In the genomic region with DNA sequence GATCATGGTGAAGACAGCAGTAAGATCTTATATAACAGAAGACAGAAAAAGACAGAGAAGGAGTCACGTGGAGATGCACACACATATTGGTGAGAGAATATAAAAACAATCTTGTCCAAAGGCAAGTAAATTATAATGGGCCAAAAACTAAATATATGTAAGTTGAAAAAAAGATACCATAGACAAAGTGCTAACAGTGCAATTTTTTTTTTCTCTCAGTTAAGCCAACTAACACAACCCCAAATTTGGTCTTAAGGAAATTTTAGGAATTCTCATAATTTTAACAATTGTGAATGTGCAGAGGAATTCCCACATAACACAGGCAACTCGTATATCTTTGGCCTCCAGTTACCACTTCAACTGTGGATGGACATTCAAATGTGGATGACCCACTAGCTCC, we compare ENCODE assay signal across 24 cellular contexts.
DNase-seq lines count a peak whose midpoint lies in the region; ATAC-seq, FAIRE-seq and TF ChIP-seq lines count a peak whose summit lies in the region.
"Had no signal": no experiment of that assay in that cellular context is flagged by ENCODE, and none has a peak within 500 bp of the region (broad histone marks: within the 10 kb centered on the region; RNA-seq: fewer than 3 reads in every experiment).

No MANE protein-coding gene starts in this region.

- H3K9me3 ChIP-seq in HepG2 (ENCODE audit: low read length) (no peaks in the 10 kb centered on the region), right lobe of liver (no peaks in the 10 kb centered on the region), HUES6 (ENCODE audit: control insufficient read depth, insufficient read depth, low read depth, low read length) (no peaks in the 10 kb centered on the region), OCI-LY7 (ENCODE audit: low read length) (no peaks in the 10 kb centered on the region), neural progenitor cell (ENCODE audit: low read depth) (no peaks in the 10 kb centered on the region), esophagus squamous epithelium (no peaks in the 10 kb centered on the region)
- H3K9me3 ChIP-seq: BLaER1, Caco-2 had no signal

- TF ChIP-seq POLR2A in HepG2 (IDR thresholded peaks at IDR 0.05; ENCODE audit: insufficient read depth in 1 of 2, low read depth in 2 of 2, low read length in 2 of 2) (no peak), right lobe of liver (IDR thresholded peaks at IDR 0.05) (no peak), esophagus squamous epithelium (IDR thresholded peaks at IDR 0.05) (no peak)

- FAIRE-seq in HepG2 (lab: Jason Lieb, UNC) = no peak
- FAIRE-seq: A204.1, G401.6, GM12878, GM19239 had no signal

- H3K4me1 ChIP-seq in HepG2 (ENCODE audit: insufficient read depth, low read length) = peaks cover 17% of the 10 kb centered on the region
- H3K4me1 ChIP-seq in right lobe of liver = no peaks in the 10 kb centered on the region
- peaks cover 49% of the 10 kb centered on the region for H3K4me1 ChIP-seq in HUES6 (ENCODE audit: control insufficient read depth, insufficient read depth, low read length)
- H3K4me1 ChIP-seq in OCI-LY7 (ENCODE audit: insufficient read depth, low read length, poor library complexity, severe bottlenecking) = peaks cover 16% of the 10 kb centered on the region
- peaks cover 17% of the 10 kb centered on the region for H3K4me1 ChIP-seq in neural progenitor cell
- no peaks in the 10 kb centered on the region for H3K4me1 ChIP-seq in esophagus squamous epithelium
- H3K4me1 ChIP-seq: BLaER1 had no signal

- H3K9ac ChIP-seq in HepG2 (ENCODE audit: insufficient read depth, low read depth, low read length) = no peak overlapping the region
- no peak overlapping the region for H3K9ac ChIP-seq in HUES6 (ENCODE audit: low read length)
- no peak overlapping the region for H3K9ac ChIP-seq in neural progenitor cell
- H3K9ac ChIP-seq: BLaER1 had no signal

- H3K27ac ChIP-seq in HepG2 (ENCODE audit: extremely low read length, insufficient read depth, low read length) (no peak overlapping the region), right lobe of liver (no peak overlapping the region), HUES6 (ENCODE audit: low read depth, low read length) (peak overlapping the region; percentile 66; the same call in 1 of the 2 replicates), OCI-LY7 (ENCODE audit: low read depth, low read length, poor library complexity, severe bottlenecking) (no peak overlapping the region), neural progenitor cell (no peak overlapping the region), esophagus squamous epithelium (no peak overlapping the region)
- H3K27ac ChIP-seq: 22Rv1, BLaER1, C4-2B had no signal

- H3K9me2 ChIP-seq in OCI-LY7 (ENCODE audit: insufficient read depth, low read length) = no peaks in the 10 kb centered on the region

- 0% methylated on average over 2 of the region's 2 CpGs for WGBS in HepG2 (ENCODE audit: low lambda C conversion rate)
- WGBS in right lobe of liver (ENCODE audit: insufficient coverage, low coverage, low lambda C conversion rate, missing lambda C conversion rate) = 42% methylated on average over 2 of the region's 2 CpGs
- 70 to 74% methylated on average over 2 of the region's 2 CpGs for WGBS in esophagus squamous epithelium, 2 donors

- no peak overlapping the region for H3K4me2 ChIP-seq in HepG2 (ENCODE audit: low read depth, low read length)
- H3K4me2 ChIP-seq in OCI-LY7 (ENCODE audit: low read length) = no peak overlapping the region
- peak overlapping the region; percentile 23 for H3K4me2 ChIP-seq in neural progenitor cell
- H3K4me2 ChIP-seq: BLaER1 had no signal

- peaks cover 2% of the 10 kb centered on the region for H3K36me3 Mint-ChIP-seq in neural progenitor cell
- H3K36me3 Mint-ChIP-seq: CD4-positive, CD25-positive, alpha-beta regulatory T cell; CD8-positive, alpha-beta T cell had no signal

- intact Hi-C loops in HepG2 (cut with micrococcal nuclease; ENCODE audit: unreplicated experiment) (no loop called here), right lobe of liver (cut with DNase I) (no loop called here), OCI-LY7 (cut with micrococcal nuclease; ENCODE audit: unreplicated experiment) (no loop called here), esophagus squamous epithelium (cut with DNase I) (no loop called here)

- H3K27me3 Mint-ChIP-seq in neural progenitor cell (ENCODE audit: insufficient read depth, low read depth) = peaks cover 2% of the 10 kb centered on the region
- H3K27me3 Mint-ChIP-seq: B cell; CD4-positive, CD25-positive, alpha-beta regulatory T cell had no signal

- no peak overlapping the region for H3K4me3 Mint-ChIP-seq in neural progenitor cell
- H3K4me3 Mint-ChIP-seq: B cell; CD4-positive, CD25-positive, alpha-beta regulatory T cell; CD8-positive, alpha-beta T cell had no signal

- no peak overlapping the region for H3K4me3 ChIP-seq in HepG2 (replicated peaks in 1 of 3; ENCODE audit: insufficient read depth in 1 of 3, low read depth in 2 of 3, low read length in 3 of 3)
- no peak overlapping the region for H3K4me3 ChIP-seq in right lobe of liver
- no peak overlapping the region for H3K4me3 ChIP-seq in HUES6 (ENCODE audit: low read depth, low read length)
- H3K4me3 ChIP-seq in OCI-LY7 (ENCODE audit: low read depth, low read length, poor library complexity, severe bottlenecking) = no peak overlapping the region
- H3K4me3 ChIP-seq in neural progenitor cell = no peak overlapping the region
- H3K4me3 ChIP-seq in esophagus squamous epithelium = no peak overlapping the region
- H3K4me3 ChIP-seq: BLaER1, GM12878 had no signal

- in situ Hi-C loops in HepG2 (cut with HindIII; ENCODE audit: extremely low pct_ligation_motif_present, low pct_unique_long_range_greater_than_20kb) = no loop called here

- TF ChIP-seq CTCF in HepG2 (CRISPR knock-in tag; IDR thresholded peaks at IDR 0.05) (no peak), right lobe of liver (IDR thresholded peaks at IDR 0.05) (no peak), OCI-LY7 (conservative IDR thresholded peaks at IDR 0.05; ENCODE audit: low read length) (no peak), neural progenitor cell (IDR thresholded peaks at IDR 0.05) (no peak), esophagus squamous epithelium (IDR thresholded peaks at IDR 0.05) (no peak), GM10248 (IDR thresholded peaks at IDR 0.05; ENCODE audit: control extremely low read depth, extremely low read depth, low read depth, missing control alignments) (no peak)

- peaks cover 11% of the 10 kb centered on the region for H3K9me3 Mint-ChIP-seq in neural progenitor cell
- H3K9me3 Mint-ChIP-seq: CD8-positive, alpha-beta T cell had no signal

- H2AFZ ChIP-seq in HepG2 (ENCODE audit: low read length) = no peak overlapping the region
- peak overlapping the region; percentile 7; the same call in 1 of the 2 replicates for H2AFZ ChIP-seq in OCI-LY7 (ENCODE audit: low read length)
- no peak overlapping the region for H2AFZ ChIP-seq in neural progenitor cell (replicated peaks)

- POLR2A ChIA-PET in HepG2 (lab: Yijun Ruan, JAX) (no interaction called here), OCI-LY7 (lab: Charles Lee) (interaction anchor here (0.5 to 1.0 kb wide), 6 partner anchors 13 to 561 kb away, joined by 3 to 5 read pairs (median 4); no protein-coding TSS in a partner anchor), GM10248 (lab: Yijun Ruan, JAX) (no interaction called here)

- no peak for TF ChIP-seq RAD21 in HepG2 (CRISPR knock-in tag; IDR thresholded peaks at IDR 0.05)

- ATAC-seq in HepG2 = no peak
- no peak for ATAC-seq in right lobe of liver
- ATAC-seq: CD8-positive, alpha-beta T cell; GM12878; HCT116 had no signal

- H3K27me3 ChIP-seq in HepG2 (ENCODE audit: control insufficient read depth in 1 of 2, insufficient read depth in 2 of 2, low read length in 2 of 2) (no peaks in the 10 kb centered on the region; a peak in 1 of 5 replicates), right lobe of liver (no peaks in the 10 kb centered on the region), HUES6 (ENCODE audit: control insufficient read depth, insufficient read depth, low read length) (peaks cover 5% of the 10 kb centered on the region; the same call in 1 of the 2 replicates), neural progenitor cell (no peaks in the 10 kb centered on the region), esophagus squamous epithelium (no peaks in the 10 kb centered on the region)
- H3K27me3 ChIP-seq: BLaER1 had no signal

- H3F3A ChIP-seq in neural progenitor cell (ENCODE audit: low read depth) = peaks cover 22% of the 10 kb centered on the region

- peaks cover 31% of the 10 kb centered on the region for H3K4me1 Mint-ChIP-seq in neural progenitor cell
- H3K4me1 Mint-ChIP-seq: B cell; CD4-positive, CD25-positive, alpha-beta regulatory T cell had no signal

- H4K20me1 ChIP-seq in HepG2 (ENCODE audit: insufficient read depth, low read length) (no peaks in the 10 kb centered on the region), OCI-LY7 (ENCODE audit: insufficient read depth, low read length) (no peaks in the 10 kb centered on the region), neural progenitor cell (ENCODE audit: low read depth) (no peaks in the 10 kb centered on the region)
- H4K20me1 ChIP-seq: BLaER1 had no signal

- no peak for DNase-seq in HepG2 (ENCODE audit: low spot score)
- no peak for DNase-seq in right lobe of liver
- no peak for DNase-seq in OCI-LY7 (ENCODE audit: low spot score)
- DNase-seq in neural progenitor cell (ENCODE audit: low spot score) = no peak
- DNase-seq in esophagus squamous epithelium (lab: John Stamatoyannopoulos, UW) = no peak
- no peak for DNase-seq in GM10248 (ENCODE audit: extremely low spot score)
- DNase-seq in AG20443 (ENCODE audit: low spot score) = no peak
- DNase-seq: Caco-2; CD4-positive, CD25-positive, alpha-beta regulatory T cell; CD8-positive, alpha-beta T cell; DMS153; DND-41; GOT3; H7 had no signal

- H3K79me2 ChIP-seq in HepG2 (ENCODE audit: insufficient read depth, low read length) (no peaks in the 10 kb centered on the region), OCI-LY7 (ENCODE audit: insufficient read depth, low read depth, low read length) (no peaks in the 10 kb centered on the region), neural progenitor cell (ENCODE audit: low read depth) (no peaks in the 10 kb centered on the region)

- CTCF ChIA-PET in HepG2 (lab: Yijun Ruan, JAX; ENCODE audit: low intra/inter-chr PET ratio, low total read pairs) (no interaction called here), OCI-LY7 (lab: Charles Lee; ENCODE audit: unreplicated experiment) (no interaction called here), GM10248 (lab: Yijun Ruan, JAX) (no interaction called here)

- H3K27ac Mint-ChIP-seq in neural progenitor cell = peak overlapping the region; percentile 22
- H3K27ac Mint-ChIP-seq: B cell; CD4-positive, CD25-positive, alpha-beta regulatory T cell; CD8-positive, alpha-beta T cell had no signal

- TF ChIP-seq EP300 in HepG2 (IDR thresholded peaks at IDR 0.05; ENCODE audit: low read depth in 2 of 2, low read length in 2 of 2) (no peak), HepG2 (CRISPR knock-in tag; IDR thresholded peaks at IDR 0.05; ENCODE audit: borderline replicate concordance) (no peak)

- no TSS peak for BruUV-seq in HepG2 (replicated peaks; lab: Mats Ljungman, UMichigan)
- no TSS peak for BruUV-seq in OCI-LY7 (replicated peaks; lab: Mats Ljungman, UMichigan)

- H3K36me3 ChIP-seq in HepG2 (replicated peaks in 1 of 2; ENCODE audit: control insufficient read depth in 1 of 2, insufficient read depth in 2 of 2, low read length in 2 of 2) = no peaks in the 10 kb centered on the region
- H3K36me3 ChIP-seq in right lobe of liver = no peaks in the 10 kb centered on the region
- H3K36me3 ChIP-seq in HUES6 (ENCODE audit: control insufficient read depth, insufficient read depth, low read length) = no peaks in the 10 kb centered on the region
- no peaks in the 10 kb centered on the region for H3K36me3 ChIP-seq in OCI-LY7 (ENCODE audit: insufficient read depth, low read length)
- H3K36me3 ChIP-seq in neural progenitor cell = no peaks in the 10 kb centered on the region
- no peaks in the 10 kb centered on the region for H3K36me3 ChIP-seq in esophagus squamous epithelium
- H3K36me3 ChIP-seq: BLaER1 had no signal
